Comparison of ENCODE assay signal across 8 cellular contexts in the genomic region with DNA sequence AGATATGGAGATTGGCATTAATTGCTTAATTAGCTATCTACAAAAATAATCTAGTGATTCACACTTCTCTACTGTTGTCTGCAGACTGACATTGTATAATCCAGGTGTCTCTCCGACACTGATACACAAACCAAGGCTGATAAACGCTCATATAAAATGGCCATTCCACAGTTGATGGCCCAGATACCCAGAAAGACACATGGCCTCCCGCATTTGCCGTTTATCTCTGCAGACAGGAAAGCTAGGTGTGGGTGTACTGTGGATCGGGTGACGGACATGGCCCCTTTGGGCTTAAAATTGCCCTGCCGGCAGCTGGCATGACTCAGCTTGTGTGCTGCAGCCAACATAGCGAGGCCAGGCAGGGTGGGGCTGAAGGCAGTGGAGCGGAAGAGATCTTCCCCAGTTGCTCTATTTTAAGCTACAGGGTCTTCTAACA. TPM values are rescaled to one million over a fixed set of nuclear protein-coding genes. Genes with fewer than 3 reads are reported as not detected.
DNase-seq lines count a peak whose midpoint lies in the region; ATAC-seq and TF ChIP-seq lines count a peak whose summit lies in the region.

No MANE protein-coding gene starts in this region.

- H3K36me3 ChIP-seq in mucosa of descending colon (ENCODE audit: low read depth) (no peaks in the 10 kb centered on the region), aorta (ENCODE audit: control insufficient read depth in 1 of 2, insufficient read depth in 2 of 2, low read length in 1 of 2) (no peaks in the 10 kb centered on the region)

- in situ Hi-C loops in astrocyte of the cerebellum (cut with HindIII; ENCODE audit: low sequenced_read_pairs), result no loop called here

- WGBS in aorta, 2 donors, result 29 to 31% methylated on average over 9 of the region's 9 CpGs

- DNase-seq in DMS53 (lab: John Stamatoyannopoulos, UW), result peak; percentile 95
- DNase-seq in NCI-H446 (lab: John Stamatoyannopoulos, UW), result peak; percentile 26 to 83
- peak; percentile 52 for DNase-seq in astrocyte of the cerebellum (ENCODE audit: low read depth)
- peak; percentile 45 to 71 (median 63) for DNase-seq in mucosa of descending colon
- no peak for DNase-seq in aorta
- no peak for DNase-seq in posterior vena cava (ENCODE audit: low spot score)

- H3K27ac ChIP-seq in aorta (ENCODE audit: low read depth in 1 of 2, low read length in 2 of 2), result no peak overlapping the region

- H3K4me3 ChIP-seq in astrocyte of the cerebellum (ENCODE audit: low read depth, low read length) (no peak overlapping the region), mucosa of descending colon (no peak overlapping the region), aorta (ENCODE audit: low read length in 2 of 2) (no peak overlapping the region)

- ATAC-seq in GM19328 (IDR thresholded peaks at IDR 0.05; ENCODE audit: unreplicated experiment), result peak; percentile 36
- peak; percentile 50 for ATAC-seq in HG03280 (IDR thresholded peaks at IDR 0.05; ENCODE audit: unreplicated experiment)
- ATAC-seq in mucosa of descending colon, result peak; percentile 93
- ATAC-seq in aorta (ENCODE audit: low FRiP score), result no peak

- TF ChIP-seq CTCF in astrocyte of the cerebellum (IDR thresholded peaks at IDR 0.05; ENCODE audit: low read depth, low read length, missing control alignments), result no peak
- TF ChIP-seq CTCF in mucosa of descending colon (IDR thresholded peaks at IDR 0.05), result no peak

- H3K9me3 ChIP-seq in mucosa of descending colon (no peaks in the 10 kb centered on the region), aorta (ENCODE audit: control insufficient read depth, low read length) (peaks cover 1% of the 10 kb centered on the region)

- intact Hi-C loops in mucosa of descending colon (cut with DNase I, micrococcal nuclease) (no loop called here), aorta (cut with DNase I) (no loop called here), posterior vena cava (cut with DNase I) (no loop called here)

- no peaks in the 10 kb centered on the region for H3K4me1 ChIP-seq in mucosa of descending colon (ENCODE audit: low read depth)
- no peaks in the 10 kb centered on the region for H3K4me1 ChIP-seq in aorta (ENCODE audit: control insufficient read depth in 1 of 2, insufficient read depth in 2 of 2, low read length in 2 of 2)

- H3K27me3 ChIP-seq in aorta (ENCODE audit: control insufficient read depth in 1 of 2, insufficient read depth in 2 of 2, low read length in 1 of 2), result no peaks in the 10 kb centered on the region

RNA-seq across cellular contexts. Expression of a gene that starts 18.5 kb away (rescaled TPM):
- total RNA-seq in mucosa of descending colon, result 1 to 10 TPM; 1.2 to 2.2 (median 2.1) TPM
- total RNA-seq in aorta, result 1 to 10 TPM in 1 of 2 donors, under 1 TPM in 1; 0.24 to 1.3 TPM
- 1 to 10 TPM in 1 of 2 donors, under 1 TPM in 1; 0.20 to 1.0 TPM for polyA plus RNA-seq in aorta
- total RNA-seq in posterior vena cava, result under 1 TPM in 1 of 2 donors, not detected in 1; 0.38 TPM

Comparison
In these comparisons a context has a peak if more than half of its experiments do, and no peak if none do; other contexts are left out.
1. DNase-seq: peak in DMS53 (single experiment), NCI-H446 (2 of 2), astrocyte of the cerebellum (single experiment) and mucosa of descending colon (3 of 3); none in aorta (0 of 2) and posterior vena cava (single experiment).